In the genomic region with DNA sequence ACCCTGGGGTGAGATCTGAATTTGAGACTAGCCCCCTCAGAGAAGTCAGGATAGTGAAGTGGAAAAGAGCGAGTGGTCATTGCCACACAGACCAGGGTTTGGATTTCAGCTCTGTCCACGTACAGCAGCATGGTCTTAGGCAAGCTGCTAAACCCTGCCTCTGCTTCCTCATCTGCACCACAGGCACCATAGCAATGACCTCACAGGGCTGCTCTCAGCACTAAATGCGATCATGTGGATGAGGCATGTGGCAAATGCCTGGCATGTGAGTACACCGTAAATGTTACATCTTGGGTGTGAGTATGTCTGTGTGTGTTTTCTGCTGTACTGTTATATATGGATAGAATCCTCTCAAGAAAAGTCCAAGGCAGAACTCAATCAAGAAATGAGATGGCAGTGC, we compare ENCODE assay signal across 16 cellular contexts. TPM values are rescaled to one million over a fixed set of nuclear protein-coding genes. Genes with fewer than 3 reads are reported as not detected.
A peak's percentile ranks its signal among the peaks of the same experiment; 100 is the strongest.
DNase-seq lines count a peak whose midpoint lies in the region; ATAC-seq and TF ChIP-seq lines count a peak whose summit lies in the region.
"Had no signal": no experiment of that assay in that cellular context is flagged by ENCODE, and none has a peak within 500 bp of the region (broad histone marks: within the 10 kb centered on the region; RNA-seq: fewer than 3 reads in every experiment).

No MANE protein-coding gene starts in this region.

- no peaks in the 10 kb centered on the region for H3K36me3 ChIP-seq in heart right ventricle
- H3K36me3 ChIP-seq in testis (ENCODE audit: low read depth, missing control alignments), result no peaks in the 10 kb centered on the region
- H3K36me3 ChIP-seq: left lung had no signal

- no peak overlapping the region for H3K4me3 ChIP-seq in astrocyte of the spinal cord (ENCODE audit: low read depth, low read length)
- no peak overlapping the region for H3K4me3 ChIP-seq in heart right ventricle
- no peak overlapping the region for H3K4me3 ChIP-seq in testis
- H3K4me3 ChIP-seq: left lung had no signal

- H3K27ac Mint-ChIP-seq in activated naive CD4-positive, alpha-beta T cell treated with anti-CD3 and anti-CD28 coated beads, Interleukin-2, amount 10 ng/mL, durations not matched to agents 7 days and 5 days, result no peak overlapping the region
- H3K27ac Mint-ChIP-seq: activated naive CD4-positive, alpha-beta T cell treated with anti-CD3 and anti-CD28 coated beads, Interleukin-2, amount 50 U/mL, for 24 hours; T-helper 17 cell had no signal

- WGBS in heart right ventricle, 2 donors, result 50 to 76% methylated on average over 4 of the region's 4 CpGs
- WGBS in testis, 2 donors, result 90 to 96% methylated on average over 4 of the region's 4 CpGs

- H3K27ac ChIP-seq in heart right ventricle, result peak overlapping the region in 2 of 10 donors; percentile 3 to 35
- no peak overlapping the region for H3K27ac ChIP-seq in testis
- H3K27ac ChIP-seq: 22Rv1, left lung had no signal

- TF ChIP-seq CTCF in astrocyte of the spinal cord (IDR thresholded peaks at IDR 0.05; ENCODE audit: low read depth, low read length), result no peak
- no peak for TF ChIP-seq CTCF in heart right ventricle (IDR thresholded peaks at IDR 0.05)
- no peak for TF ChIP-seq CTCF in testis (IDR thresholded peaks at IDR 0.05)

- peaks cover 10% of the 10 kb centered on the region for H3K27me3 Mint-ChIP-seq in activated naive CD4-positive, alpha-beta T cell treated with anti-CD3 and anti-CD28 coated beads, Interleukin-2, amount 10 ng/mL, durations not matched to agents 7 days and 5 days
- H3K27me3 Mint-ChIP-seq: activated naive CD4-positive, alpha-beta T cell treated with anti-CD3 and anti-CD28 coated beads, Interleukin-2, amount 50 U/mL, for 24 hours had no signal

- in situ Hi-C loops in astrocyte of the spinal cord (cut with HindIII; ENCODE audit: low sequenced_read_pairs), result no loop called here

- ATAC-seq in heart right ventricle, result peak in 6 of 8 donors; percentile 35 to 63 (median 56)
- ATAC-seq in GM18519 (IDR thresholded peaks at IDR 0.05; ENCODE audit: low FRiP score, unreplicated experiment), result no peak
- ATAC-seq: left lung, T-helper 17 cell had no signal

- intact Hi-C loops in heart right ventricle (cut with DNase I) (no loop called here), testis (cut with DNase I; ENCODE audit: low total_unique reads) (no loop called here)

- H3K9me3 ChIP-seq in heart right ventricle (no peaks in the 10 kb centered on the region), testis (no peaks in the 10 kb centered on the region)
- H3K9me3 ChIP-seq: left lung had no signal

- H3K4me1 ChIP-seq in heart right ventricle (peaks cover 6 to 81% (median 42%) of the 10 kb centered on the region in 9 donors), testis (no peaks in the 10 kb centered on the region)

- H3K36me3 Mint-ChIP-seq in activated naive CD4-positive, alpha-beta T cell treated with anti-CD3 and anti-CD28 coated beads, Interleukin-2, amount 10 ng/mL, durations not matched to agents 7 days and 5 days, result no peaks in the 10 kb centered on the region
- H3K36me3 Mint-ChIP-seq: activated naive CD4-positive, alpha-beta T cell treated with anti-CD3 and anti-CD28 coated beads, Interleukin-2, amount 50 U/mL, for 24 hours; naive B cell had no signal

- no peak for TF ChIP-seq POLR2A in testis (IDR thresholded peaks at IDR 0.05)

- H3K4me3 Mint-ChIP-seq in activated naive CD4-positive, alpha-beta T cell treated with anti-CD3 and anti-CD28 coated beads, Interleukin-2, amount 10 ng/mL, durations not matched to agents 7 days and 5 days, result no peak overlapping the region
- H3K4me3 Mint-ChIP-seq: activated naive CD4-positive, alpha-beta T cell treated with anti-CD3 and anti-CD28 coated beads, Interleukin-2, amount 50 U/mL, for 24 hours; naive B cell; T-helper 17 cell had no signal

- peaks cover 14% of the 10 kb centered on the region for H3K4me1 Mint-ChIP-seq in activated naive CD4-positive, alpha-beta T cell treated with anti-CD3 and anti-CD28 coated beads, Interleukin-2, amount 10 ng/mL, durations not matched to agents 7 days and 5 days
- H3K4me1 Mint-ChIP-seq: naive B cell had no signal

- H3K27me3 ChIP-seq in heart right ventricle (no peaks in the 10 kb centered on the region), testis (no peaks in the 10 kb centered on the region)
- H3K27me3 ChIP-seq: left lung had no signal

- CTCF ChIA-PET in activated naive CD4-positive, alpha-beta T cell treated with anti-CD3 and anti-CD28 coated beads, Interleukin-2, amount 10 ng/mL, durations not matched to agents 7 days and 5 days (lab: Charles Lee), result no interaction called here

- H3K9me3 Mint-ChIP-seq in activated naive CD4-positive, alpha-beta T cell treated with anti-CD3 and anti-CD28 coated beads, Interleukin-2, amount 10 ng/mL, durations not matched to agents 7 days and 5 days, result no peaks in the 10 kb centered on the region
- H3K9me3 Mint-ChIP-seq: activated naive CD4-positive, alpha-beta T cell treated with anti-CD3 and anti-CD28 coated beads, Interleukin-2, amount 50 U/mL, for 24 hours; naive B cell had no signal

- peak; percentile 21 for DNase-seq in DMS 273 (lab: John Stamatoyannopoulos, UW; ENCODE audit: unreplicated experiment)
- DNase-seq in DMS 273 treated with DMSO at 0.1 percent for 48 hours (lab: John Stamatoyannopoulos, UW), result no peak
- peak; percentile 37 for DNase-seq in astrocyte of the spinal cord (ENCODE audit: low read depth, low spot score)
- DNase-seq in heart right ventricle, result peak in 1 of 2 donors; percentile 17
- DNase-seq in testis, result peak; percentile 18
- DNase-seq in activated CD8-positive, alpha-beta memory T cell treated with anti-CD3 and anti-CD28 coated beads, Interleukin-2, amount 50 U/mL, for 4 hours, result no peak
- DNase-seq in activated naive CD4-positive, alpha-beta T cell treated with anti-CD3 and anti-CD28 coated beads, Interleukin-2, amount 10 ng/mL, durations not matched to agents 7 days and 5 days, result no peak
- DNase-seq: activated CD4-positive, CD25-positive, alpha-beta regulatory T cell treated with anti-CD3 and anti-CD28 coated beads, Interleukin-2, amount 50 U/mL, for 72 hours; GDM1; left lung; naive B cell; NCI-H187 treated with DMSO at 0.1 percent for 48 hours; T-helper 17 cell had no signal

RNA-seq across cellular contexts. Expression of a gene that starts 15.8 kb away (rescaled TPM):
- total RNA-seq in heart right ventricle, result 10 to 100 TPM; 11.3 to 34.7 (median 23.7) TPM
- polyA plus RNA-seq in heart right ventricle, result 1 to 10 TPM; 6.9 to 9.1 TPM
- total RNA-seq in testis, result 1 to 10 TPM; 3.4 to 6.0 TPM
- polyA plus RNA-seq in testis (ENCODE audit: insufficient read depth, low read depth, low replicate concordance), result 3.9 TPM

Comparison
In these comparisons a context has a peak if more than half of its experiments do, and no peak if none do; other contexts are left out.
1. DNase-seq: peak in DMS 273 (single experiment), astrocyte of the spinal cord (single experiment) and testis (single experiment); none in DMS 273 treated with DMSO at 0.1 percent for 48 hours (single experiment), activated CD8-positive, alpha-beta memory T cell treated with anti-CD3 and anti-CD28 coated beads, Interleukin-2, amount 50 U/mL, for 4 hours (single experiment) and activated naive CD4-positive, alpha-beta T cell treated with anti-CD3 and anti-CD28 coated beads, Interleukin-2, amount 10 ng/mL, durations not matched to agents 7 days and 5 days (single experiment).